In the genomic region with DNA sequence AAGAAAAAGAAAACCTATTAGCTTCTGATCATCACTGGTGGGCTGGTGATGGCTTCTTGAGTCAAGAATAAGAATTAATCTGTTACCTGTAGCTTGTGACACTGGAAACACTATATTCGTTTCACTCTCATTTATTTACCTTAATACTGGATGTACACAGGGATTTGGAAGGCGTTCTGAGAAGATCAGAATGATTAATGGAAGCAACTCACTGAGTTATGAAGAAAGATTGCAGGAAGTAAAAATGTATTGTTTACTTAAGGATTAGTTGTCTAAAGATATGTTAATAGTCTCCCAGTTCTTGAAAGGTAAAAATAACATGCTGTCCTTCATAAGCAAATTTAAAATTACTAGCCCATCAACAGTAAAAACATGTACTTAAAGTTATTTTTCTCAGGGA, we compare ENCODE assay signal across 1 cellular context.
TF ChIP-seq lines count a peak whose summit lies in the region.

No MANE protein-coding gene starts in this region.

TF ChIP-seq in K562, 482 proteins besides CTCF, POLR2A, EP300 and RAD21 (continued from another document):
- TF ChIP-seq, protein P1, sequence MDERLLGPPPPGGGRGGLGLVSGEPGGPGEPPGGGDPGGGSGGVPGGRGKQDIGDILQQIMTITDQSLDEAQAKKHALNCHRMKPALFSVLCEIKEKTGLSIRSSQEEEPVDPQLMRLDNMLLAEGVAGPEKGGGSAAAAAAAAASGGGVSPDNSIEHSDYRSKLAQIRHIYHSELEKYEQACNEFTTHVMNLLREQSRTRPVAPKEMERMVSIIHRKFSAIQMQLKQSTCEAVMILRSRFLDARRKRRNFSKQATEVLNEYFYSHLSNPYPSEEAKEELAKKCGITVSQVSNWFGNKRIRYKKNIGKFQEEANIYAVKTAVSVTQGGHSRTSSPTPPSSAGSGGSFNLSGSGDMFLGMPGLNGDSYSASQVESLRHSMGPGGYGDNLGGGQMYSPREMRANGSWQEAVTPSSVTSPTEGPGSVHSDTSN (CRISPR knock-in tag; IDR thresholded peaks at IDR 0.05; ENCODE audit: low read depth): no peak
- TF ChIP-seq, protein P1 (tag; conservative IDR thresholded peaks at IDR 0.05; ENCODE audit: low read depth): peak; percentile 23; the same call in 1 of the 2 replicates
- TF ChIP-seq FOXA3 (CRISPR knock-in tag; conservative IDR thresholded peaks at IDR 0.05 in 1 of 2, IDR thresholded peaks at IDR 0.05 in 1 of 2): 0 out of 4 replicates have a peak, but pooled peaks of 1 of the 2 experiments have one; percentile 14
